ENCODE assay signal across 5 cellular contexts in genomic region chrX:8787119-8787518, GRCh38. TPM values are rescaled to one million over a fixed set of nuclear protein-coding genes. Genes with fewer than 3 reads are reported as not detected.
"Had no signal": no experiment of that assay in that cellular context is flagged by ENCODE, and none has a peak within 500 bp of the region (broad histone marks: within the 10 kb centered on the region; RNA-seq: fewer than 3 reads in every experiment).

No MANE protein-coding gene starts in this region.

RNA-seq across cellular contexts. Expression of gene FAM9A, which starts 14.1 kb away (rescaled TPM):
- total RNA-seq: HepG2, HT-29, HT1080, IMR-90, K562 had no signal

RNA-seq across cellular contexts. Expression of gene ANOS1, which starts 55.2 kb away (rescaled TPM):
- total RNA-seq: HepG2, HT-29 had no signal
